1 cellular context compared by ENCODE assay signal in genomic region chr14:102319351-102320032, GRCh38.
A peak's percentile ranks its signal among the peaks of the same experiment; 100 is the strongest.
TF ChIP-seq lines count a peak whose summit lies in the region.

TSS of gene ZNF839 (plus strand) at chr14:102319746. CDS start at chr14:102319766, 20 bp downstream.

TF ChIP-seq in GM12878, 131 proteins besides CTCF, POLR2A, EP300 and RAD21 (continued from another document):
- TF ChIP-seq E4F1 (IDR thresholded peaks at IDR 0.05; ENCODE audit: borderline replicate concordance, partially characterized antibody) (no peak), FOS (IDR thresholded peaks at IDR 0.05; ENCODE audit: borderline replicate concordance, extremely low read depth, insufficient read length) (no peak), NR2C1 (IDR thresholded peaks at IDR 0.05) (peak; percentile 59), DPF2 (IDR thresholded peaks at IDR 0.05) (peak; percentile 84), CHD2 (IDR thresholded peaks at IDR 0.05; ENCODE audit: borderline replicate concordance, low read depth, low read length) (0 out of 2 replicates have a peak, but pooled peaks have one; percentile 48), CREM (IDR thresholded peaks at IDR 0.05; ENCODE audit: low read depth) (peak; percentile 97), NR2F1 (conservative IDR thresholded peaks at IDR 0.05) (peak; percentile 58), CBX5 (IDR thresholded peaks at IDR 0.05; ENCODE audit: low read depth) (no peak), ZNF592 (IDR thresholded peaks at IDR 0.05) (0 out of 2 replicates have a peak, but pooled peaks have one; percentile 31), LARP7 (IDR thresholded peaks at IDR 0.05) (peak; percentile 84; the same call in 1 of the 2 replicates), RELB (IDR thresholded peaks at IDR 0.05; ENCODE audit: low read depth) (peak; percentile 56), ASH2L (IDR thresholded peaks at IDR 0.05; ENCODE audit: borderline replicate concordance, low read depth) (peak; percentile 82; the same call in 1 of the 2 replicates), RELA (IDR thresholded peaks at IDR 0.05; ENCODE audit: borderline replicate concordance, partially characterized antibody) (peak; percentile 79), USF2 (IDR thresholded peaks at IDR 0.05; ENCODE audit: borderline replicate concordance, low read depth, low read length) (no peak), BACH1 (IDR thresholded peaks at IDR 0.05; ENCODE audit: borderline replicate concordance) (peak; percentile 68; the same call in 1 of the 2 replicates), NFYA (IDR thresholded peaks at IDR 0.05; ENCODE audit: borderline replicate concordance, low read depth, low read length) (no peak), ZBTB40 (IDR thresholded peaks at IDR 0.05; ENCODE audit: borderline replicate concordance) (peak; percentile 18; the same call in 1 of the 2 replicates), HCFC1 (IDR thresholded peaks at IDR 0.05; ENCODE audit: low read length) (peak; percentile 74), MXI1 (IDR thresholded peaks at IDR 0.05; ENCODE audit: low read depth, low read length) (peak; percentile 88), ZNF207 (IDR thresholded peaks at IDR 0.05; ENCODE audit: borderline replicate concordance) (peak; percentile 89), SIX5 (IDR thresholded peaks at IDR 0.05; ENCODE audit: low read depth, low read length, severe bottlenecking) (peak; percentile 47), CBFB (IDR thresholded peaks at IDR 0.05; ENCODE audit: low read depth) (no peak; the same call in 1 of the 2 replicates), TCF7 (IDR thresholded peaks at IDR 0.05; ENCODE audit: borderline replicate concordance) (no peak), MYB (IDR thresholded peaks at IDR 0.05; ENCODE audit: borderline replicate concordance, low read depth, low read length) (no peak), ATF7 (IDR thresholded peaks at IDR 0.05; ENCODE audit: low read depth) (peak; percentile 96), SUZ12 (IDR thresholded peaks at IDR 0.05; ENCODE audit: unreplicated experiment) (no peak), ZNF217 (IDR thresholded peaks at IDR 0.05) (peak; percentile 89; the same call in 1 of the 2 replicates), BCL3 (IDR thresholded peaks at IDR 0.05; ENCODE audit: borderline replicate concordance, insufficient read depth, low read depth, low read length, poor library complexity, severe bottlenecking) (no peak), SMARCA5 (IDR thresholded peaks at IDR 0.05) (peak; percentile 95), NFXL1 (IDR thresholded peaks at IDR 0.05; ENCODE audit: borderline replicate concordance) (0 out of 2 replicates have a peak, but pooled peaks have one; percentile 65), HDAC2 (IDR thresholded peaks at IDR 0.05) (no peak), STAT1 (conservative IDR thresholded peaks at IDR 0.05) (no peak)
